Comparison of ENCODE assay signal across 8 cellular contexts in the genomic region with DNA sequence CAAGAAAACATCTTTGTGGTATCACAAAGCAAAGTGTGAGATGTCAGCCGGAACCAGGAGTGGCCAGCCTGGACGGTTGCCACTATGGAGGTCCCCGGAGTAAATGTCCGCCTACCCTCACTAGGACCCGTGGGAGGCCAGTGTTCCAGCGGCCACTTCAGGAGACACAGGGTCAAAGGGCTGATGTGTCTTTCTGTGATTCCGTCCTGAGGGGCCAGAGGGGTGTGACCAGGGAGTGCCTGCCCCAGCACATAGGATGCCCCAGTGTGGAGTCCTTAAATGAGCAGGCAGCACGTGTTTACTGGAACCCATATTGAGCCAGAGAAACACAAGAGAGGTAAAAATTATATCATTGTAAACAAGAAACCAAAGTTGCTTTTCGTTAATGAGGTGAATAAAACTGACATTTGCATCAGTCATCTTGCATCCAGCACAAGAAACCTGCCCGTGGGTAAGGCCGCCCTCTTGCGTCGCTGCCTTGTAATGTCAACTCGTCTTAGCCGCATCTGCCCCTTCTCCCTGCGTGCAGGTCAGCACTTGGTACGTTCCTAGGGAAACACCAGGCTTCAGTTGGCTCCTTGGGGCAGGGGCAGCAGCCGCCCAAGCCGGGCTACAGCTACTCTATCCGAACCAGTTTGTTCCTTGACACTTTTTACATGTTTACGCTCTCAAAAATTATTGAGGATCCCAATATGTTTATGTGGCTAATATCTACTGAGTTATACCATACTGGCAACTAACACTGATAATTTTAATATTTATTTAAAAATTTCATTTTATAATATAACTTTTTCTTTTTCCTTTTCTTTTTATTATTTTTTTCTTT. TPM values are rescaled to one million over a fixed set of nuclear protein-coding genes. Genes with fewer than 3 reads are reported as not detected.
A peak's percentile ranks its signal among the peaks of the same experiment; 100 is the strongest.
DNase-seq lines count a peak whose midpoint lies in the region; ATAC-seq and TF ChIP-seq lines count a peak whose summit lies in the region.

No MANE protein-coding gene starts in this region.

- H3K4me1 ChIP-seq in psoas muscle, result peaks cover 6% of the 10 kb centered on the region
- H3K4me1 ChIP-seq in aorta (ENCODE audit: control insufficient read depth in 1 of 2, insufficient read depth in 2 of 2, low read length in 2 of 2), result no peaks in the 10 kb centered on the region

- TF ChIP-seq CTCF in GM12873 (IDR thresholded peaks at IDR 0.05; ENCODE audit: insufficient read depth, low read depth, low read length, missing control alignments) (peak; percentile 96), psoas muscle (IDR thresholded peaks at IDR 0.05) (peak; percentile 88)

- peaks cover 7% of the 10 kb centered on the region for H3K27me3 Mint-ChIP-seq in activated naive CD8-positive, alpha-beta T cell treated with anti-CD3 and anti-CD28 coated beads for 36 hours

- ATAC-seq in HG02623 (IDR thresholded peaks at IDR 0.05; ENCODE audit: unreplicated experiment) (peak; percentile 89), psoas muscle (peak; percentile 88 to 93 (median 90)), aorta (ENCODE audit: low FRiP score) (peak; percentile 86)

- H3K36me3 Mint-ChIP-seq in activated naive CD8-positive, alpha-beta T cell treated with anti-CD3 and anti-CD28 coated beads for 36 hours, result no peaks in the 10 kb centered on the region

- H3K9me3 Mint-ChIP-seq in activated naive CD8-positive, alpha-beta T cell treated with anti-CD3 and anti-CD28 coated beads for 36 hours, result peaks cover 4% of the 10 kb centered on the region

- H3K9me3 ChIP-seq in psoas muscle (no peaks in the 10 kb centered on the region), aorta (ENCODE audit: control insufficient read depth, low read length) (peaks cover 4% of the 10 kb centered on the region)

- DNase-seq in NCI-H1105 (lab: John Stamatoyannopoulos, UW), result peak; percentile 76
- DNase-seq in SKM-1 (lab: John Stamatoyannopoulos, UW; ENCODE audit: unreplicated experiment), result peak; percentile 84
- peak; percentile 77 for DNase-seq in activated naive CD8-positive, alpha-beta T cell treated with anti-CD3 and anti-CD28 coated beads for 36 hours
- DNase-seq in cardiac septum (ENCODE audit: low spot score), result peak; percentile 92
- peak; percentile 80 to 90 for DNase-seq in psoas muscle
- DNase-seq in aorta, result peak; percentile 87 to 94

- intact Hi-C loops in cardiac septum (cut with DNase I), result loop anchor here (1.0 to 2.0 kb wide), 2 partner anchors 83 to 142 kb away; no protein-coding TSS in a partner anchor
- intact Hi-C loops in psoas muscle (cut with DNase I), result loop anchor here in 1 of 2 donors (1.0 to 2.0 kb wide), 3 partner anchors 45 to 143 kb away; no protein-coding TSS in a partner anchor
- intact Hi-C loops in aorta (cut with DNase I), result loop anchor here (1.0 to 5.0 kb wide), 4 partner anchors 82 to 143 kb away; no protein-coding TSS in a partner anchor

- H3K27ac ChIP-seq in psoas muscle (no peak overlapping the region), aorta (ENCODE audit: low read depth in 1 of 2, low read length in 2 of 2) (no peak overlapping the region)

- H3K27ac Mint-ChIP-seq in activated naive CD8-positive, alpha-beta T cell treated with anti-CD3 and anti-CD28 coated beads for 36 hours, result no peak overlapping the region

- H3K27me3 ChIP-seq in psoas muscle (ENCODE audit: insufficient read depth in 3 of 3, low read length in 2 of 3) (no peaks in the 10 kb centered on the region), aorta (ENCODE audit: control insufficient read depth in 1 of 2, insufficient read depth in 2 of 2, low read length in 1 of 2) (no peaks in the 10 kb centered on the region)

- H3K4me3 ChIP-seq in psoas muscle (no peak overlapping the region), aorta (ENCODE audit: low read length in 2 of 2) (no peak overlapping the region)

- H3K4me3 Mint-ChIP-seq in activated naive CD8-positive, alpha-beta T cell treated with anti-CD3 and anti-CD28 coated beads for 36 hours, result no peak overlapping the region

- H3K36me3 ChIP-seq in psoas muscle (ENCODE audit: insufficient read depth in 1 of 2, low read depth in 1 of 2), result no peaks in the 10 kb centered on the region
- H3K36me3 ChIP-seq in aorta (ENCODE audit: control insufficient read depth in 1 of 2, insufficient read depth in 2 of 2, low read length in 1 of 2), result no peaks in the 10 kb centered on the region

- H3K4me1 Mint-ChIP-seq in activated naive CD8-positive, alpha-beta T cell treated with anti-CD3 and anti-CD28 coated beads for 36 hours, result no peaks in the 10 kb centered on the region

- WGBS in psoas muscle, 3 donors, result 15 to 18% (median 17%) methylated on average over 21 of the region's 21 CpGs
- WGBS in aorta, 2 donors, result 15 to 17% methylated on average over 21 of the region's 21 CpGs

RNA-seq across cellular contexts. Expression of a gene that starts 46.7 kb away (rescaled TPM):
- 10 to 100 TPM; 20.5 to 20.9 TPM for total RNA-seq in activated naive CD8-positive, alpha-beta T cell treated with anti-CD3 and anti-CD28 coated beads for 36 hours
- total RNA-seq in cardiac septum (134 TPM), psoas muscle (10 to 100 TPM; 68.2 to 78.8 (median 70.5) TPM), aorta (100 to 1,000 TPM; 211 to 241 TPM)
- polyA plus RNA-seq in psoas muscle (100 to 1,000 TPM in 2 of 3 donors, 10 to 100 TPM in 1; 88.7 to 124 (median 104) TPM), aorta (100 to 1,000 TPM; 252 to 327 TPM)
